In the genomic region with DNA sequence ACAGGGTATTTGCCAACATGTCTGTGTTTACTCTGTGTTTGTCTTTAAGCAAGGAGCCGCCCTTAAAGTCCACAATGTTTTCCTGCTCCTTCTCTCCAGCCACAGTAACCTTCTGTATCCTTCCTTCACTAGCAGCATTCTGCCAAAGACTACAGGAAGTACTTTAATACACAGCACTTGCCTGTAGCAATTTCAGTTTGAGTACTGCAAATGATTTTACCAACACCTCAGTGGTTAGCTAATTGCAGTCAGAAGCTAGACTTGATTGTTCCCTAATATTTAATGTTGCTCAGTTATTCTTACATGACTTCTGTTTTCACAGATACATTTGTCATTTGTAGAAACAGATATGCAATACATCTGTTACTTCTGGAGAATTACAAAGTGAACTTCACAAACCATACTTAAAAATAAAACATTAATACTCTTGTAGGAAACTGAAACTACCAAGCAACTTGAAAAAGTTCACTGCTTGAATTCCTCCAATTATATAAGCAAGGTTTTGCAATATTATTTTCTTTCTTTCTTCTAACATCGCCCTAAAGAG, we compare ENCODE assay signal across 8 cellular contexts.
A peak's percentile ranks its signal among the peaks of the same experiment; 100 is the strongest.
DNase-seq lines count a peak whose midpoint lies in the region; ATAC-seq, FAIRE-seq and TF ChIP-seq lines count a peak whose summit lies in the region.

No MANE protein-coding gene starts in this region.

- TF ChIP-seq CTCF in pancreas (IDR thresholded peaks at IDR 0.05): no peak

- peak overlapping the region; percentile 36 for H3K4me3 ChIP-seq in endocrine pancreas (ENCODE audit: control insufficient read depth, insufficient read depth, low read length)
- no peak overlapping the region for H3K4me3 ChIP-seq in pancreas

- ATAC-seq in GM21825 (IDR thresholded peaks at IDR 0.05; ENCODE audit: unreplicated experiment) (peak; percentile 53), pancreas (peak; percentile 61 to 93 (median 90)), HG03432 (IDR thresholded peaks at IDR 0.05; ENCODE audit: unreplicated experiment) (no peak)

- H3K27ac ChIP-seq in pancreas: peak overlapping the region in 2 of 4 donors; percentile 1 to 38

- H3K4me1 ChIP-seq in endocrine pancreas (ENCODE audit: control insufficient read depth, insufficient read depth, low read length) (peaks cover 18% of the 10 kb centered on the region), pancreas (peaks cover 4 to 20% (median 12%) of the 10 kb centered on the region in 3 donors)

- no peak overlapping the region for H3K9ac ChIP-seq in endocrine pancreas (ENCODE audit: control insufficient read depth, insufficient read depth, low read length)

- no peaks in the 10 kb centered on the region for H3K9me3 ChIP-seq in endocrine pancreas (ENCODE audit: control insufficient read depth, low read length)
- no peaks in the 10 kb centered on the region for H3K9me3 ChIP-seq in pancreas

- no peaks in the 10 kb centered on the region for H3K27me3 ChIP-seq in endocrine pancreas (ENCODE audit: control insufficient read depth, insufficient read depth, low read length)
- H3K27me3 ChIP-seq in pancreas: no peaks in the 10 kb centered on the region

- WGBS in pancreas, 2 donors: 4 to 5% methylated on average over 2 of the region's 2 CpGs

- H3K36me3 ChIP-seq in endocrine pancreas (ENCODE audit: control insufficient read depth, insufficient read depth, low read length) (no peaks in the 10 kb centered on the region), pancreas (no peaks in the 10 kb centered on the region)

- intact Hi-C loops in pancreas (cut with DNase I): no loop called here

- no peak for FAIRE-seq in pancreas (lab: Jason Lieb, UNC)

- DNase-seq in NCI-H1417 (lab: John Stamatoyannopoulos, UW) (peak in 2 of 3 experiments; percentile 11 to 67), NCI-H1417 treated with DMSO at 0.1 percent for 48 hours (lab: John Stamatoyannopoulos, UW) (no peak), NCI-H69 (lab: John Stamatoyannopoulos, UW) (peak; percentile 87), pancreas (no peak)
- no peak for DNase-seq in effector CD8-positive, alpha-beta T cell (lab: John Stamatoyannopoulos, UW)

Comparison
In these comparisons a context has a peak if more than half of its experiments do, and no peak if none do; other contexts are left out.
1. DNase-seq: peak in NCI-H1417 (2 of 3) and NCI-H69 (single experiment); none in NCI-H1417 treated with DMSO at 0.1 percent for 48 hours (single experiment), pancreas (0 of 6) and effector CD8-positive, alpha-beta T cell (single experiment).